1 cellular context compared by ENCODE assay signal in genomic region chr1:168613689-168614655, GRCh38.
TF ChIP-seq lines count a peak whose summit lies in the region.

No MANE protein-coding gene starts in this region.

TF ChIP-seq in HEK293, 187 proteins besides CTCF, POLR2A, EP300 and RAD21 (continued from another document):
- TF ChIP-seq ZNF302 (tag by site-specific recombination; IDR thresholded peaks at IDR 0.05; ENCODE audit: low read depth): no peak
- no peak for TF ChIP-seq ZNF112 (tag by site-specific recombination; IDR thresholded peaks at IDR 0.05)
- peak; percentile 64 for TF ChIP-seq ZSCAN4 (tag by site-specific recombination; IDR thresholded peaks at IDR 0.05)
- 0 out of 2 replicates have a peak, but pooled peaks have one; percentile 29 for TF ChIP-seq ZBTB8A (tag by site-specific recombination; IDR thresholded peaks at IDR 0.05)
- TF ChIP-seq HOXA7 (CRISPR knock-in tag; IDR thresholded peaks at IDR 0.05; ENCODE audit: borderline replicate concordance): no peak
- no peak for TF ChIP-seq TCF7L2 (IDR thresholded peaks at IDR 0.05; ENCODE audit: borderline replicate concordance, low read depth, low read length)
- TF ChIP-seq, protein P1, sequence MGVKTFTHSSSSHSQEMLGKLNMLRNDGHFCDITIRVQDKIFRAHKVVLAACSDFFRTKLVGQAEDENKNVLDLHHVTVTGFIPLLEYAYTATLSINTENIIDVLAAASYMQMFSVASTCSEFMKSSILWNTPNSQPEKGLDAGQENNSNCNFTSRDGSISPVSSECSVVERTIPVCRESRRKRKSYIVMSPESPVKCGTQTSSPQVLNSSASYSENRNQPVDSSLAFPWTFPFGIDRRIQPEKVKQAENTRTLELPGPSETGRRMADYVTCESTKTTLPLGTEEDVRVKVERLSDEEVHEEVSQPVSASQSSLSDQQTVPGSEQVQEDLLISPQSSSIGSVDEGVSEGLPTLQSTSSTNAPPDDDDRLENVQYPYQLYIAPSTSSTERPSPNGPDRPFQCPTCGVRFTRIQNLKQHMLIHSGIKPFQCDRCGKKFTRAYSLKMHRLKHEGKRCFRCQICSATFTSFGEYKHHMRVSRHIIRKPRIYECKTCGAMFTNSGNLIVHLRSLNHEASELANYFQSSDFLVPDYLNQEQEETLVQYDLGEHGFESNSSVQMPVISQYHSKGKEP (tag by site-specific recombination; IDR thresholded peaks at IDR 0.05): peak; percentile 67; the same call in 1 of the 2 replicates
- peak; percentile 58 for TF ChIP-seq ZIC2 (tag by site-specific recombination; IDR thresholded peaks at IDR 0.05)
- peak; percentile 86 for TF ChIP-seq ZNF843 (tag by site-specific recombination; IDR thresholded peaks at IDR 0.05)
- TF ChIP-seq, protein P2, sequence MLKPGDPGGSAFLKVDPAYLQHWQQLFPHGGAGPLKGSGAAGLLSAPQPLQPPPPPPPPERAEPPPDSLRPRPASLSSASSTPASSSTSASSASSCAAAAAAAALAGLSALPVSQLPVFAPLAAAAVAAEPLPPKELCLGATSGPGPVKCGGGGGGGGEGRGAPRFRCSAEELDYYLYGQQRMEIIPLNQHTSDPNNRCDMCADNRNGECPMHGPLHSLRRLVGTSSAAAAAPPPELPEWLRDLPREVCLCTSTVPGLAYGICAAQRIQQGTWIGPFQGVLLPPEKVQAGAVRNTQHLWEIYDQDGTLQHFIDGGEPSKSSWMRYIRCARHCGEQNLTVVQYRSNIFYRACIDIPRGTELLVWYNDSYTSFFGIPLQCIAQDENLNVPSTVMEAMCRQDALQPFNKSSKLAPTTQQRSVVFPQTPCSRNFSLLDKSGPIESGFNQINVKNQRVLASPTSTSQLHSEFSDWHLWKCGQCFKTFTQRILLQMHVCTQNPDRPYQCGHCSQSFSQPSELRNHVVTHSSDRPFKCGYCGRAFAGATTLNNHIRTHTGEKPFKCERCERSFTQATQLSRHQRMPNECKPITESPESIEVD (tag by site-specific recombination; IDR thresholded peaks at IDR 0.05): peak; percentile 88
- TF ChIP-seq, protein P3, sequence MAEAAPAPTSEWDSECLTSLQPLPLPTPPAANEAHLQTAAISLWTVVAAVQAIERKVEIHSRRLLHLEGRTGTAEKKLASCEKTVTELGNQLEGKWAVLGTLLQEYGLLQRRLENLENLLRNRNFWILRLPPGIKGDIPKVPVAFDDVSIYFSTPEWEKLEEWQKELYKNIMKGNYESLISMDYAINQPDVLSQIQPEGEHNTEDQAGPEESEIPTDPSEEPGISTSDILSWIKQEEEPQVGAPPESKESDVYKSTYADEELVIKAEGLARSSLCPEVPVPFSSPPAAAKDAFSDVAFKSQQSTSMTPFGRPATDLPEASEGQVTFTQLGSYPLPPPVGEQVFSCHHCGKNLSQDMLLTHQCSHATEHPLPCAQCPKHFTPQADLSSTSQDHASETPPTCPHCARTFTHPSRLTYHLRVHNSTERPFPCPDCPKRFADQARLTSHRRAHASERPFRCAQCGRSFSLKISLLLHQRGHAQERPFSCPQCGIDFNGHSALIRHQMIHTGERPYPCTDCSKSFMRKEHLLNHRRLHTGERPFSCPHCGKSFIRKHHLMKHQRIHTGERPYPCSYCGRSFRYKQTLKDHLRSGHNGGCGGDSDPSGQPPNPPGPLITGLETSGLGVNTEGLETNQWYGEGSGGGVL (tag by site-specific recombination; IDR thresholded peaks at IDR 0.05): peak; percentile 39; the same call in 1 of the 2 replicates
- TF ChIP-seq, protein P4, sequence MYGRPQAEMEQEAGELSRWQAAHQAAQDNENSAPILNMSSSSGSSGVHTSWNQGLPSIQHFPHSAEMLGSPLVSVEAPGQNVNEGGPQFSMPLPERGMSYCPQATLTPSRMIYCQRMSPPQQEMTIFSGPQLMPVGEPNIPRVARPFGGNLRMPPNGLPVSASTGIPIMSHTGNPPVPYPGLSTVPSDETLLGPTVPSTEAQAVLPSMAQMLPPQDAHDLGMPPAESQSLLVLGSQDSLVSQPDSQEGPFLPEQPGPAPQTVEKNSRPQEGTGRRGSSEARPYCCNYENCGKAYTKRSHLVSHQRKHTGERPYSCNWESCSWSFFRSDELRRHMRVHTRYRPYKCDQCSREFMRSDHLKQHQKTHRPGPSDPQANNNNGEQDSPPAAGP (tag by site-specific recombination; IDR thresholded peaks at IDR 0.05): peak; percentile 70; the same call in 1 of the 2 replicates
- no peak for TF ChIP-seq ZNF776 (tag by site-specific recombination; IDR thresholded peaks at IDR 0.05; ENCODE audit: borderline replicate concordance)
- TF ChIP-seq ZEB2 (tag by site-specific recombination; IDR thresholded peaks at IDR 0.05): peak; percentile 76; the same call in 1 of the 2 replicates
- TF ChIP-seq WT1 (tag by site-specific recombination; IDR thresholded peaks at IDR 0.05): peak; percentile 75
- TF ChIP-seq ZNF214 (tag by site-specific recombination; IDR thresholded peaks at IDR 0.05; ENCODE audit: borderline replicate concordance): no peak
- TF ChIP-seq IKZF3 (tag by site-specific recombination; IDR thresholded peaks at IDR 0.05): 0 out of 2 replicates have a peak, but pooled peaks have one; percentile 41
- 0 out of 2 replicates have a peak, but pooled peaks have one; percentile 26 for TF ChIP-seq ZFP69B (tag by site-specific recombination; IDR thresholded peaks at IDR 0.05)
- peak; percentile 38 for TF ChIP-seq SP2 (tag by site-specific recombination; IDR thresholded peaks at IDR 0.05)
- TF ChIP-seq MEIS1 (CRISPR knock-in tag; IDR thresholded peaks at IDR 0.05; ENCODE audit: borderline replicate concordance): peak; percentile 61; the same call in 1 of the 2 replicates
- peak; percentile 76 for TF ChIP-seq TRIM28 (IDR thresholded peaks at IDR 0.05; ENCODE audit: borderline replicate concordance, low read length)
- no peak for TF ChIP-seq ZNF792 (tag by site-specific recombination; IDR thresholded peaks at IDR 0.05)
- no peak for TF ChIP-seq ZBTB1 (tag by site-specific recombination; IDR thresholded peaks at IDR 0.05)
- TF ChIP-seq OSR2 (tag by site-specific recombination; IDR thresholded peaks at IDR 0.05): peak; percentile 66
- TF ChIP-seq, protein P5, sequence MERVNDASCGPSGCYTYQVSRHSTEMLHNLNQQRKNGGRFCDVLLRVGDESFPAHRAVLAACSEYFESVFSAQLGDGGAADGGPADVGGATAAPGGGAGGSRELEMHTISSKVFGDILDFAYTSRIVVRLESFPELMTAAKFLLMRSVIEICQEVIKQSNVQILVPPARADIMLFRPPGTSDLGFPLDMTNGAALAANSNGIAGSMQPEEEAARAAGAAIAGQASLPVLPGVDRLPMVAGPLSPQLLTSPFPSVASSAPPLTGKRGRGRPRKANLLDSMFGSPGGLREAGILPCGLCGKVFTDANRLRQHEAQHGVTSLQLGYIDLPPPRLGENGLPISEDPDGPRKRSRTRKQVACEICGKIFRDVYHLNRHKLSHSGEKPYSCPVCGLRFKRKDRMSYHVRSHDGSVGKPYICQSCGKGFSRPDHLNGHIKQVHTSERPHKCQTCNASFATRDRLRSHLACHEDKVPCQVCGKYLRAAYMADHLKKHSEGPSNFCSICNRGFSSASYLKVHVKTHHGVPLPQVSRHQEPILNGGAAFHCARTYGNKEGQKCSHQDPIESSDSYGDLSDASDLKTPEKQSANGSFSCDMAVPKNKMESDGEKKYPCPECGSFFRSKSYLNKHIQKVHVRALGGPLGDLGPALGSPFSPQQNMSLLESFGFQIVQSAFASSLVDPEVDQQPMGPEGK (tag by site-specific recombination; IDR thresholded peaks at IDR 0.05): peak; percentile 49; the same call in 1 of the 2 replicates
- TF ChIP-seq ZSCAN30 (tag by site-specific recombination; IDR thresholded peaks at IDR 0.05): 0 out of 2 replicates have a peak, but pooled peaks have one; percentile 49
- no peak for TF ChIP-seq SCRT1 (tag by site-specific recombination; IDR thresholded peaks at IDR 0.05; ENCODE audit: borderline replicate concordance)
- TF ChIP-seq, protein P6, sequence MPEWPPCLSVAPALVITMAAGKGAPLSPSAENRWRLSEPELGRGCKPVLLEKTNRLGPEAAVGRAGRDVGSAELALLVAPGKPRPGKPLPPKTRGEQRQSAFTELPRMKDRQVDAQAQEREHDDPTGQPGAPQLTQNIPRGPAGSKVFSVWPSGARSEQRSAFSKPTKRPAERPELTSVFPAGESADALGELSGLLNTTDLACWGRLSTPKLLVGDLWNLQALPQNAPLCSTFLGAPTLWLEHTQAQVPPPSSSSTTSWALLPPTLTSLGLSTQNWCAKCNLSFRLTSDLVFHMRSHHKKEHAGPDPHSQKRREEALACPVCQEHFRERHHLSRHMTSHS (tag by site-specific recombination; IDR thresholded peaks at IDR 0.05): peak; percentile 55; the same call in 1 of the 2 replicates
- peak; percentile 86 for TF ChIP-seq SP7 (tag by site-specific recombination; IDR thresholded peaks at IDR 0.05)
- TF ChIP-seq ZBTB20 (tag by site-specific recombination; IDR thresholded peaks at IDR 0.05): 0 out of 2 replicates have a peak, but pooled peaks have one; percentile 25
- TF ChIP-seq FEZF1 (tag by site-specific recombination; IDR thresholded peaks at IDR 0.05): peak; percentile 89
- TF ChIP-seq KLF8 (tag by site-specific recombination; IDR thresholded peaks at IDR 0.05): 0 out of 2 replicates have a peak, but pooled peaks have one; percentile 11
- TF ChIP-seq, protein P7, sequence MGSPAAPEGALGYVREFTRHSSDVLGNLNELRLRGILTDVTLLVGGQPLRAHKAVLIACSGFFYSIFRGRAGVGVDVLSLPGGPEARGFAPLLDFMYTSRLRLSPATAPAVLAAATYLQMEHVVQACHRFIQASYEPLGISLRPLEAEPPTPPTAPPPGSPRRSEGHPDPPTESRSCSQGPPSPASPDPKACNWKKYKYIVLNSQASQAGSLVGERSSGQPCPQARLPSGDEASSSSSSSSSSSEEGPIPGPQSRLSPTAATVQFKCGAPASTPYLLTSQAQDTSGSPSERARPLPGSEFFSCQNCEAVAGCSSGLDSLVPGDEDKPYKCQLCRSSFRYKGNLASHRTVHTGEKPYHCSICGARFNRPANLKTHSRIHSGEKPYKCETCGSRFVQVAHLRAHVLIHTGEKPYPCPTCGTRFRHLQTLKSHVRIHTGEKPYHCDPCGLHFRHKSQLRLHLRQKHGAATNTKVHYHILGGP (tag by site-specific recombination; IDR thresholded peaks at IDR 0.05): peak; percentile 80
- TF ChIP-seq ZNF341 (tag by site-specific recombination; IDR thresholded peaks at IDR 0.05; ENCODE audit: low read depth): peak; percentile 80
- TF ChIP-seq ZNF501 (tag by site-specific recombination; IDR thresholded peaks at IDR 0.05): peak; percentile 58; the same call in 1 of the 2 replicates
- TF ChIP-seq ZNF335 (tag by site-specific recombination; conservative IDR thresholded peaks at IDR 0.05): no peak; the same call in 1 of the 2 replicates
- no peak for TF ChIP-seq ZNF513 (tag by site-specific recombination; IDR thresholded peaks at IDR 0.05)
- TF ChIP-seq ZNF830 (tag by site-specific recombination; IDR thresholded peaks at IDR 0.05; ENCODE audit: low read depth): no peak
- no peak for TF ChIP-seq ZNF175 (tag by site-specific recombination; IDR thresholded peaks at IDR 0.05)
- TF ChIP-seq GLIS1 (tag by site-specific recombination; IDR thresholded peaks at IDR 0.05): peak; percentile 48
